In genomic region chr11:37560346-37560745, GRCh38 we compare ENCODE assay signal across 22 cellular contexts.
"Had no signal": no experiment of that assay in that cellular context is flagged by ENCODE, and none has a peak within 500 bp of the region (broad histone marks: within the 10 kb centered on the region; RNA-seq: fewer than 3 reads in every experiment).

No MANE protein-coding gene starts in this region.

- H3K9ac ChIP-seq: neural progenitor cell had no signal

- H3K27ac ChIP-seq: brain microvascular endothelial cell, dorsolateral prefrontal cortex, esophagus squamous epithelium, gastroesophageal sphincter, heart left ventricle, lower lobe of right lung, neural progenitor cell, sigmoid colon, VCaP had no signal

- H2AFZ ChIP-seq: neural progenitor cell had no signal

- H3K27me3 ChIP-seq: brain microvascular endothelial cell, dorsolateral prefrontal cortex, esophagus squamous epithelium, gastroesophageal sphincter, heart left ventricle, neural progenitor cell, sigmoid colon had no signal

- H3K9me3 ChIP-seq: esophagus squamous epithelium, gastroesophageal sphincter, heart left ventricle, lower lobe of right lung, sigmoid colon had no signal

- FAIRE-seq: colon, islet of Langerhans had no signal

- DNase-seq: activated CD4-positive, alpha-beta T cell treated with anti-CD3 and anti-CD28 coated beads, Interleukin-2, amount 10 ng/mL, durations not matched to agents 24 days and 14 days; activated CD8-positive, alpha-beta T cell treated with anti-CD3 and anti-CD28 coated beads, Interleukin-2, amount 10 ng/mL, durations not matched to agents 7 days and 5 days; activated gamma-delta T cell; aorta; brain microvascular endothelial cell; dorsolateral prefrontal cortex; esophagus squamous epithelium; heart left ventricle; lower lobe of right lung; naive thymus-derived CD8-positive, alpha-beta T cell; sigmoid colon; stimulated activated CD4-positive, alpha-beta T cell treated with anti-CD3 and anti-CD28 coated beads, Interleukin-15, amount 100 ng/mL, for 24 hours; stimulated activated CD8-positive, alpha-beta memory T cell treated with anti-CD3 and anti-CD28 coated beads, Interleukin-4, amount 100 ng/mL, for 48 hours; stimulated activated naive B cell treated with anti-CD40 and anti-IgM and Interleukin-4, amounts not matched to agents 10 μg/mL and 1 μg/mL and 100 μg/mL, for 72 hours had no signal

- H3K4me1 ChIP-seq: esophagus squamous epithelium, gastroesophageal sphincter, heart left ventricle, lower lobe of right lung, neural progenitor cell, sigmoid colon had no signal

- H3K4me3 ChIP-seq: dorsolateral prefrontal cortex, esophagus squamous epithelium, gastroesophageal sphincter, heart left ventricle, lower lobe of right lung, neural progenitor cell, sigmoid colon, smooth muscle cell had no signal

- H3K4me2 ChIP-seq: neural progenitor cell, smooth muscle cell had no signal

- H3K36me3 ChIP-seq: brain microvascular endothelial cell, esophagus squamous epithelium, gastroesophageal sphincter, heart left ventricle, lower lobe of right lung, neural progenitor cell, sigmoid colon had no signal

- ATAC-seq: activated CD4-positive, CD25-positive, alpha-beta regulatory T cell treated with anti-CD3 and anti-CD28 coated beads, Interleukin-2, amount 50 U/mL, for 24 hours; activated CD8-positive, alpha-beta T cell treated with anti-CD3 and anti-CD28 coated beads, Interleukin-2, amount 10 ng/mL, durations not matched to agents 7 days and 5 days; gastroesophageal sphincter; heart left ventricle; left lobe of liver; lower lobe of right lung; naive thymus-derived CD8-positive, alpha-beta T cell; stimulated activated naive B cell treated with anti-CD40 and anti-IgM and Interleukin-4, amounts not matched to agents 10 μg/mL and 1 μg/mL and 100 μg/mL, for 72 hours had no signal
